Comparison of ENCODE assay signal across 10 cellular contexts in genomic region chr14:64800000-64800399, GRCh38.
DNase-seq lines count a peak whose midpoint lies in the region; TF ChIP-seq lines count a peak whose summit lies in the region.
"Had no signal": no experiment of that assay in that cellular context is flagged by ENCODE, and none has a peak within 500 bp of the region (broad histone marks: within the 10 kb centered on the region; RNA-seq: fewer than 3 reads in every experiment).

No MANE protein-coding gene starts in this region.

- no peaks in the 10 kb centered on the region for H3K9me3 Mint-ChIP-seq in endothelial cell (ENCODE audit: unreplicated experiment)
- H3K9me3 Mint-ChIP-seq in nephron progenitor cell: no peaks in the 10 kb centered on the region
- H3K9me3 Mint-ChIP-seq: CD4-positive, alpha-beta T cell; naive thymus-derived CD8-positive, alpha-beta T cell had no signal

- H3K4me3 Mint-ChIP-seq in endothelial cell (ENCODE audit: unreplicated experiment) (no peak overlapping the region), nephron progenitor cell (no peak overlapping the region)
- H3K4me3 Mint-ChIP-seq: CD4-positive, alpha-beta T cell; naive thymus-derived CD8-positive, alpha-beta T cell had no signal

- DNase-seq in NCI-H2196 (lab: John Stamatoyannopoulos, UW; ENCODE audit: unreplicated experiment) (peak; percentile 33), NCI-H2196 treated with DMSO at 0.1 percent for 48 hours (lab: John Stamatoyannopoulos, UW; ENCODE audit: unreplicated experiment) (no peak), NCI-H510A (lab: John Stamatoyannopoulos, UW) (peak; percentile 40), endothelial cell (ENCODE audit: low spot score) (peak; percentile 50), nephron progenitor cell (peak; percentile 30), NCI-H128 (lab: John Stamatoyannopoulos, UW; ENCODE audit: unreplicated experiment) (no peak), SHP77 treated with DMSO at 0.1 percent for 48 hours (lab: John Stamatoyannopoulos, UW) (no peak)
- DNase-seq in activated effector memory CD4-positive, alpha-beta T cell treated with Interleukin-2 at 50 U/mL for 16 hours: no peak

- peak; percentile 80 for TF ChIP-seq CTCF in endothelial cell (IDR thresholded peaks at IDR 0.05; ENCODE audit: unreplicated experiment)
- peak; percentile 33 for TF ChIP-seq CTCF in nephron progenitor cell (IDR thresholded peaks at IDR 0.05)

- H3K27ac Mint-ChIP-seq in endothelial cell (ENCODE audit: unreplicated experiment): no peak overlapping the region
- no peak overlapping the region for H3K27ac Mint-ChIP-seq in nephron progenitor cell
- H3K27ac Mint-ChIP-seq: CD4-positive, alpha-beta T cell; naive thymus-derived CD8-positive, alpha-beta T cell had no signal

- H3K27me3 Mint-ChIP-seq in endothelial cell (ENCODE audit: unreplicated experiment) (peaks cover 8% of the 10 kb centered on the region), nephron progenitor cell (ENCODE audit: low read depth, poor library complexity) (peaks cover 14% of the 10 kb centered on the region)
- H3K27me3 Mint-ChIP-seq: CD4-positive, alpha-beta T cell had no signal

- peaks cover 4% of the 10 kb centered on the region for H3K4me1 Mint-ChIP-seq in endothelial cell (ENCODE audit: unreplicated experiment)
- peaks cover 6% of the 10 kb centered on the region for H3K4me1 Mint-ChIP-seq in nephron progenitor cell
- H3K4me1 Mint-ChIP-seq: naive thymus-derived CD8-positive, alpha-beta T cell had no signal

- H3K36me3 Mint-ChIP-seq in endothelial cell (ENCODE audit: low read depth, unreplicated experiment) (no peaks in the 10 kb centered on the region), nephron progenitor cell (ENCODE audit: low read depth) (no peaks in the 10 kb centered on the region)
- H3K36me3 Mint-ChIP-seq: naive thymus-derived CD8-positive, alpha-beta T cell had no signal

Comparison
In these comparisons a context has a peak if more than half of its experiments do, and no peak if none do; other contexts are left out.
1. DNase-seq: peak in NCI-H2196 (single experiment), NCI-H510A (single experiment), endothelial cell (single experiment) and nephron progenitor cell (single experiment); none in NCI-H2196 treated with DMSO at 0.1 percent for 48 hours (single experiment), NCI-H128 (single experiment), activated effector memory CD4-positive, alpha-beta T cell treated with Interleukin-2 at 50 U/mL for 16 hours (single experiment) and SHP77 treated with DMSO at 0.1 percent for 48 hours (single experiment).